Comparison of ENCODE assay signal across 8 cellular contexts in the genomic region with DNA sequence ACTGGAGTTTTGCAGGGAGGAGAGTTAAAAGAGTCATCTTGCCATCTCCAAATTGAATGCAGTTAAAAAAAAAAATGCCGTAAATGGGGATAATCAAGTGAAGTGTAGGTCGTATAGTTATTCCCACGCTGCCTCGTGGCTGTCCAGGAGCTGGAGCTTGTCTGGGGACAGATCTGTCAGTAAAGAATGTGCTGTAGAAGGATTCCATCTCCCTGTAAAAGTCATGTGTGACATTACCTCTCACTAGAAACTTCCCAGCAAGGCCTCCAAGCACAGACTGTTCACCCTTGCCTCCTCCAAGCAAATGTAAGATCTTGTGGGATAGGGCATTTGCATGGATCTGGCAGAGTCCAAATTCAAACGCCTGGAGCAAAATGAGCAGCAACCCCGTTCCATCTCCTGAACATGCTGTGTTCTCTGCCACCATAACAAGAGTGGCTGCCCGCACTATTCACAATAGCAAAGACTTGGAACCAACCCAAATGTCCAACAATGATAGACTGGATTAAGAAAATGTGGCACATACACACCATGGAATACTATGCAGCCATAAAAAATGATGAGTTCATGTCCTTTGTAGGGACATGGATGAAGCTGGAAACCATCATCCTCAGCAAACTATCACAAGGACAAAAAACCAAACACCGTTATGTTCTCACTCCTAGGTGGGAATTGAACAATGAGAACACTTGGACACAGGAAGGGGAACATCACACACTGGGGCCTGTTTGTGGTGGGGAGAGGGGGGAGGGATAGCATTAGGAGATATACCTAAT. TPM values are rescaled to one million over a fixed set of nuclear protein-coding genes. Genes with fewer than 3 reads are reported as not detected.
DNase-seq lines count a peak whose midpoint lies in the region; ATAC-seq and TF ChIP-seq lines count a peak whose summit lies in the region.
"Not testable (repeated sequence)": the region's sequence is repeated elsewhere in the genome, so short reads cannot be mapped to it uniquely, and the experiment has no call there.

No MANE protein-coding gene starts in this region.

- TF ChIP-seq CTCF in HEK293 (tag by site-specific recombination; IDR thresholded peaks at IDR 0.05); heart left ventricle (IDR thresholded peaks at IDR 0.05); left ventricle myocardium inferior (IDR thresholded peaks at IDR 0.05; ENCODE audit: borderline replicate concordance); lung (IDR thresholded peaks at IDR 0.05; ENCODE audit: control extremely low read depth, extremely low read depth); mesothelial cell of epicardium (IDR thresholded peaks at IDR 0.05; ENCODE audit: unreplicated experiment); upper lobe of right lung (IDR thresholded peaks at IDR 0.05): not testable (repeated sequence)

- H3K9me3 ChIP-seq in HEK293 (ENCODE audit: control insufficient read depth, insufficient read depth, low read depth, low read length); heart left ventricle; left ventricle myocardium inferior (replicated peaks); lung (ENCODE audit: control insufficient read depth in 2 of 2, insufficient read depth in 1 of 2, low read length in 1 of 2); upper lobe of right lung: not testable (repeated sequence)

- H3K36me3 ChIP-seq in HEK293 (ENCODE audit: control insufficient read depth in 2 of 2, insufficient read depth in 1 of 2, low read length in 2 of 2) = peaks cover 3 to 22% of the 10 kb centered on the region in 2 experiments; a peak in 2 of 3 replicates
- not testable (repeated sequence) for H3K36me3 ChIP-seq in heart left ventricle; left ventricle myocardium inferior; lung (ENCODE audit: control insufficient read depth in 2 of 2, insufficient read depth in 2 of 2, low read length in 2 of 2); upper lobe of right lung

- not testable (repeated sequence) for H3K27me3 Mint-ChIP-seq in mesothelial cell of epicardium (ENCODE audit: low read depth)

- POLR2A ChIA-PET in HEK293 (lab: Yijun Ruan, JAX) = not testable (repeated sequence)

- intact Hi-C loops in Right ventricle myocardium inferior (cut with DNase I) (loop anchor here (1.0 to 5.0 kb wide), 3 partner anchors 24 to 177 kb away; no protein-coding TSS in a partner anchor), heart left ventricle (cut with DNase I) (loop anchor here in 7 of 10 donors (5.0 to 10.0 kb wide), 4 partner anchors 55 to 177 kb away; a partner anchor contains a TSS)
- intact Hi-C loops in left ventricle myocardium inferior (cut with micrococcal nuclease); upper lobe of right lung (cut with DNase I): not testable (repeated sequence)

- H3K4me3 Mint-ChIP-seq in mesothelial cell of epicardium = not testable (repeated sequence)

- H3K4me1 Mint-ChIP-seq in mesothelial cell of epicardium = peaks cover 19% of the 10 kb centered on the region

- not testable (repeated sequence) for DNase-seq in Right ventricle myocardium inferior (ENCODE audit: missing footprints); left ventricle myocardium inferior; lung (ENCODE audit: low spot score); mesothelial cell of epicardium (ENCODE audit: low spot score in 2 of 2, unreplicated experiment in 2 of 2); upper lobe of right lung
- peak in 1 of 5 donors; percentile 50 for DNase-seq in heart left ventricle
- peak; percentile 97 for DNase-seq in islet precursor cell

- H3K27me3 ChIP-seq in heart left ventricle; left ventricle myocardium inferior (ENCODE audit: low read depth); lung (ENCODE audit: control insufficient read depth, insufficient read depth); upper lobe of right lung: not testable (repeated sequence)

- not testable (repeated sequence) for TF ChIP-seq POLR2A in heart left ventricle (IDR thresholded peaks at IDR 0.05)

- peaks cover 39% of the 10 kb centered on the region for H3K36me3 Mint-ChIP-seq in mesothelial cell of epicardium

- 50 to 75% (median 65%) methylated on average over 8 of the region's 8 CpGs for WGBS in heart left ventricle, 4 donors
- 72 to 77% methylated on average over 8 of the region's 8 CpGs for WGBS in lung, 2 donors

- CTCF ChIA-PET in HEK293 (lab: Yijun Ruan, JAX) = interaction anchor here (0.6 to 6.9 kb wide), 2 partner anchors 63 to 1871 kb away, joined by 3 to 43 read pairs; no protein-coding TSS in a partner anchor

- peak overlapping the region; percentile 57 for H3K27ac Mint-ChIP-seq in mesothelial cell of epicardium

- ATAC-seq in Right ventricle myocardium inferior (peak; percentile 29), heart left ventricle (peak; percentile 42 to 79 (median 68)), upper lobe of right lung (peak; percentile 33)
- ATAC-seq in lung (ENCODE audit: insufficient read depth, low FRiP score) = not testable (repeated sequence)

- H3K4me3 ChIP-seq in HEK293 (ENCODE audit: low read depth, low read length); heart left ventricle; left ventricle myocardium inferior; lung; upper lobe of right lung: not testable (repeated sequence)

- not testable (repeated sequence) for H3K9me3 Mint-ChIP-seq in mesothelial cell of epicardium

- not testable (repeated sequence) for H3K27ac ChIP-seq in HEK293 (ENCODE audit: extremely low read depth, low read depth, low read length)
- peak overlapping the region in 10 of 12 donors; percentile 13 to 76 (median 56) for H3K27ac ChIP-seq in heart left ventricle
- peak overlapping the region; percentile 87 for H3K27ac ChIP-seq in left ventricle myocardium inferior (replicated peaks)
- peak overlapping the region; percentile 11 to 63 for H3K27ac ChIP-seq in lung (ENCODE audit: low read depth in 1 of 2, low read length in 1 of 2)
- peak overlapping the region; percentile 0 for H3K27ac ChIP-seq in upper lobe of right lung

- not testable (repeated sequence) for H3K4me1 ChIP-seq in HEK293 (ENCODE audit: control insufficient read depth, insufficient read depth, low read length)
- H3K4me1 ChIP-seq in heart left ventricle (peaks cover 7 to 43% (median 20%) of the 10 kb centered on the region in 12 donors), left ventricle myocardium inferior (peaks cover 55% of the 10 kb centered on the region), lung (ENCODE audit: control insufficient read depth in 2 of 2, insufficient read depth in 2 of 2, low read length in 2 of 2) (peaks cover 14 to 16% of the 10 kb centered on the region in 2 donors), upper lobe of right lung (peaks cover 16% of the 10 kb centered on the region)

TF ChIP-seq in HEK293, 187 proteins besides CTCF, POLR2A, EP300 and RAD21:
- TF ChIP-seq, protein P1, sequence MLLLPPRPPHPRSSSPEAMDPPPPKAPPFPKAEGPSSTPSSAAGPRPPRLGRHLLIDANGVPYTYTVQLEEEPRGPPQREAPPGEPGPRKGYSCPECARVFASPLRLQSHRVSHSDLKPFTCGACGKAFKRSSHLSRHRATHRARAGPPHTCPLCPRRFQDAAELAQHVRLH (tag by site-specific recombination; IDR thresholded peaks at IDR 0.05) = 0 out of 2 replicates have a peak, but pooled peaks have one; percentile 27
- peak; percentile 91 for TF ChIP-seq ZNF146 (tag by site-specific recombination; IDR thresholded peaks at IDR 0.05)

RNA-seq across cellular contexts. Expression of a gene that starts 28.0 kb away (rescaled TPM):
- total RNA-seq in Right ventricle myocardium inferior = 1.8 TPM
- total RNA-seq in heart left ventricle = 1 to 10 TPM in 3 of 9 donors, under 1 TPM in 4, not detected in 2; 0.56 to 4.7 (median 0.96) TPM
- 1 to 10 TPM in 1 of 2 donors, under 1 TPM in 1; 0.12 to 1.9 TPM for polyA plus RNA-seq in heart left ventricle
- total RNA-seq in left ventricle myocardium inferior = 1.4 TPM
- 1 to 10 TPM; 8.6 to 8.7 TPM for total RNA-seq in lung
- 1 to 10 TPM in 1 of 2 donors, under 1 TPM in 1; 0.48 to 8.7 TPM for polyA plus RNA-seq in lung
- total RNA-seq in mesothelial cell of epicardium = 34.1 to 39.7 TPM (median 34.8 TPM) in 3 replicates
- 9.0 TPM for total RNA-seq in upper lobe of right lung
